Comparison of ENCODE assay signal across 8 cellular contexts in genomic region chr16:67893791-67894399, GRCh38. TPM values are rescaled to one million over a fixed set of nuclear protein-coding genes. Genes with fewer than 3 reads are reported as not detected.
A peak's percentile ranks its signal among the peaks of the same experiment; 100 is the strongest.
DNase-seq lines count a peak whose midpoint lies in the region; ATAC-seq lines count a peak whose summit lies in the region.

No MANE protein-coding gene starts in this region.

- CTCF ChIA-PET in activated CD4-positive, alpha-beta memory T cell treated with anti-CD3 and anti-CD28 coated beads, Interleukin-2, amount 10 ng/mL, durations not matched to agents 7 days and 5 days (lab: Charles Lee) = interaction anchor here (0.7 to 2.8 kb wide), 5 partner anchors 10 to 332 kb away, joined by 3 to 20 read pairs (median 5); partner anchors contain the start of genes CTCF and NRN1L

- H3K9ac ChIP-seq in iPS-18a (ENCODE audit: low read length) (peak overlapping the region; percentile 94), subcutaneous abdominal adipose tissue (ENCODE audit: low read length in 5 of 5) (peak overlapping the region; percentile 87 to 99 (median 97))

- no peak for ATAC-seq in HG02884 (IDR thresholded peaks at IDR 0.05; ENCODE audit: unreplicated experiment)

- H3K4me1 ChIP-seq in iPS-18a (ENCODE audit: control insufficient read depth, low read depth, low read length) (peaks cover 9% of the 10 kb centered on the region), subcutaneous abdominal adipose tissue (ENCODE audit: control insufficient read depth in 5 of 5, insufficient read depth in 5 of 5, low read length in 5 of 5) (peaks cover 9 to 41% (median 37%) of the 10 kb centered on the region in 5 donors)

- peak overlapping the region; percentile 94 for H3K4me3 Mint-ChIP-seq in activated CD4-positive, alpha-beta memory T cell treated with anti-CD3 and anti-CD28 coated beads, Interleukin-2, amount 10 ng/mL, durations not matched to agents 7 days and 5 days

- no peaks in the 10 kb centered on the region for H3K36me3 ChIP-seq in iPS-18a (ENCODE audit: control insufficient read depth, low read depth, low read length)
- H3K36me3 ChIP-seq in subcutaneous abdominal adipose tissue (ENCODE audit: control insufficient read depth in 5 of 5, insufficient read depth in 5 of 5, low read length in 5 of 5) = no peaks in the 10 kb centered on the region

- no peaks in the 10 kb centered on the region for H3K9me3 Mint-ChIP-seq in activated CD4-positive, alpha-beta memory T cell treated with anti-CD3 and anti-CD28 coated beads, Interleukin-2, amount 10 ng/mL, durations not matched to agents 7 days and 5 days

- H3K27me3 ChIP-seq in iPS-18a (ENCODE audit: control insufficient read depth, insufficient read depth, low read length) (no peaks in the 10 kb centered on the region), subcutaneous abdominal adipose tissue (ENCODE audit: control insufficient read depth in 5 of 5, insufficient read depth in 4 of 5, low read length in 5 of 5) (no peaks in the 10 kb centered on the region)

- H3K27ac Mint-ChIP-seq in activated CD4-positive, alpha-beta memory T cell treated with anti-CD3 and anti-CD28 coated beads, Interleukin-2, amount 10 ng/mL, durations not matched to agents 7 days and 5 days = peak overlapping the region; percentile 94

- peaks cover 29% of the 10 kb centered on the region for H3K4me1 Mint-ChIP-seq in activated CD4-positive, alpha-beta memory T cell treated with anti-CD3 and anti-CD28 coated beads, Interleukin-2, amount 10 ng/mL, durations not matched to agents 7 days and 5 days

- peaks cover 4% of the 10 kb centered on the region for H3K36me3 Mint-ChIP-seq in activated CD4-positive, alpha-beta memory T cell treated with anti-CD3 and anti-CD28 coated beads, Interleukin-2, amount 10 ng/mL, durations not matched to agents 7 days and 5 days (ENCODE audit: low read depth)

- DNase-seq in activated CD4-positive, alpha-beta T cell treated with anti-CD3 and anti-CD28 coated beads for 48 hours = peak; percentile 12
- no peak for DNase-seq in activated CD4-positive, alpha-beta T cell treated with anti-CD3 and anti-CD28 coated beads, Interleukin-2, amount 50 U/mL, for 48 hours
- no peak for DNase-seq in activated CD4-positive, alpha-beta memory T cell treated with anti-CD3 and anti-CD28 coated beads, Interleukin-2, amount 10 ng/mL, durations not matched to agents 7 days and 5 days
- DNase-seq in occipital lobe (lab: John Stamatoyannopoulos, UW) = no peak
- DNase-seq in central memory CD4-positive, alpha-beta T cell = no peak

- peak overlapping the region; percentile 79 for H3K27ac ChIP-seq in iPS-18a (ENCODE audit: low read length)
- H3K27ac ChIP-seq in subcutaneous abdominal adipose tissue (ENCODE audit: low read depth, low read length) = peak overlapping the region; percentile 90

- H3K27me3 Mint-ChIP-seq in activated CD4-positive, alpha-beta memory T cell treated with anti-CD3 and anti-CD28 coated beads, Interleukin-2, amount 10 ng/mL, durations not matched to agents 7 days and 5 days = no peaks in the 10 kb centered on the region

- no peaks in the 10 kb centered on the region for H3K9me3 ChIP-seq in iPS-18a (ENCODE audit: control insufficient read depth, low read depth, low read length)
- no peaks in the 10 kb centered on the region for H3K9me3 ChIP-seq in subcutaneous abdominal adipose tissue (ENCODE audit: control insufficient read depth in 5 of 5, low read length in 5 of 5)

- H3K4me3 ChIP-seq in iPS-18a (ENCODE audit: low read length) = peak overlapping the region; percentile 95
- peak overlapping the region; percentile 86 to 97 (median 89) for H3K4me3 ChIP-seq in subcutaneous abdominal adipose tissue (ENCODE audit: low read depth in 1 of 5, low read length in 5 of 5)

- POLR2A ChIA-PET in activated CD4-positive, alpha-beta memory T cell treated with anti-CD3 and anti-CD28 coated beads, Interleukin-2, amount 10 ng/mL, durations not matched to agents 7 days and 5 days (lab: Charles Lee) = interaction anchor here (0.7 to 4.9 kb wide), 13 partner anchors 11 to 234 kb away, joined by 3 to 32 read pairs (median 6); partner anchors contain the start of genes ACD, NRN1L, PARD6A and PSMB10

RNA-seq across cellular contexts. Expression of gene PSKH1, which starts 0.8 kb away (rescaled TPM):
- 10 to 100 TPM; 19.0 TPM for total RNA-seq in activated CD4-positive, alpha-beta memory T cell treated with anti-CD3 and anti-CD28 coated beads, Interleukin-2, amount 10 ng/mL, durations not matched to agents 7 days and 5 days
- total RNA-seq in occipital lobe = 5.1 TPM

RNA-seq across cellular contexts. Expression of gene NRN1L, which starts 9.2 kb away (rescaled TPM):
- 1 to 10 TPM in 1 of 2 experiments, under 1 TPM in 1; 0.76 to 1.3 TPM for total RNA-seq in activated CD4-positive, alpha-beta memory T cell treated with anti-CD3 and anti-CD28 coated beads, Interleukin-2, amount 10 ng/mL, durations not matched to agents 7 days and 5 days
- not detected for total RNA-seq in occipital lobe

RNA-seq across cellular contexts. Expression of gene EDC4, which starts 21.0 kb away (rescaled TPM):
- 10 to 100 TPM; 98.4 to 99.3 TPM for total RNA-seq in activated CD4-positive, alpha-beta memory T cell treated with anti-CD3 and anti-CD28 coated beads, Interleukin-2, amount 10 ng/mL, durations not matched to agents 7 days and 5 days
- 45.2 TPM for total RNA-seq in occipital lobe

RNA-seq across cellular contexts. Expression of gene CTRL, which starts 37.8 kb away (rescaled TPM):
- 1 to 10 TPM; 4.5 to 5.0 TPM for total RNA-seq in activated CD4-positive, alpha-beta memory T cell treated with anti-CD3 and anti-CD28 coated beads, Interleukin-2, amount 10 ng/mL, durations not matched to agents 7 days and 5 days
- total RNA-seq in occipital lobe = 1.4 TPM

RNA-seq across cellular contexts. Expression of gene PSMB10, which starts 42.8 kb away (rescaled TPM):
- total RNA-seq in activated CD4-positive, alpha-beta memory T cell treated with anti-CD3 and anti-CD28 coated beads, Interleukin-2, amount 10 ng/mL, durations not matched to agents 7 days and 5 days = 100 to 1,000 TPM; 236 to 241 TPM
- 13.3 TPM for total RNA-seq in occipital lobe
